Comparison of ENCODE assay signal across 8 cellular contexts in the genomic region with DNA sequence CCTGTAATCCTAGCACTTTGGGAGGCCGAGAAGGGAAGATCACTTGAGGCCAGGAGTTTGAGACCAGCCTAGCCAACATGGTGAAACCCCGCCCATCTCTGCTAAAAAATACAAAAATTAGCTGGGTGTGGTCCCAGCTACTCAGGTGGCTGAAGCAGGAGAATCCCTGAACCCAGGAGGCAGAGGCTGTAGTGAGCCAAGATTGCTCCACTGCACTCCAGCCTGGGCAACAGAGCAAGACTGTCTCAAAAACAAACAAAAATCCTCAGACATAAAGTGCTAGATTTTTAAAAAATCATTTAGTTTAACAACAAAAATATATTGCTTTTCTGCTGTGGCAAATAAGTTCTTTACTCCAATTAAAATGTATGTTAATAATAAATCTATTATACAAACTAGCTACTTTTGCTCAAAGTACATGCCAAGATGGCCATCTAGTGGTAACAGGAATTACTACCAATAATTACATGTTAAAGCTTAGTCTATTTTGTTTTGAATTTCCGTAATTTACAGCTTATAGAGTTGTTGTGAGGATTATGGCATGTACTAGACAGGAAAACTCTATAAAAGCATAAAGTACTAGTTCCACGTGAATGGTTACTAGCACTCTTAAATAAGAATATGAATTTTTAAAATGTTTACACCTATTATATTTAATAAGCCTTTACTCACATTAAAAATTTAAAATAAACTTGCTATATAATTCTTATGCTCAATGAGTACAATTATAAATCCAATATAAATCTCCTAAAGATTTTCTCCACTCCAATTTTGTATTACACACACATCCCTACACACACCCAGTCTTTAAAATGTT. TPM values are rescaled to one million over a fixed set of nuclear protein-coding genes. Genes with fewer than 3 reads are reported as not detected.
A peak's percentile ranks its signal among the peaks of the same experiment; 100 is the strongest.
DNase-seq lines count a peak whose midpoint lies in the region; ATAC-seq and TF ChIP-seq lines count a peak whose summit lies in the region.

No MANE protein-coding gene starts in this region.

- DNase-seq in CD14-positive monocyte (ENCODE audit: low spot score) (no peak), NCI-H526 treated with DMSO at 0.1 percent for 48 hours (lab: John Stamatoyannopoulos, UW) (peak; percentile 31), T47D (ENCODE audit: low read depth in 1 of 2, low spot score in 1 of 2) (peak; percentile 4 to 50), lung (ENCODE audit: low spot score) (no peak)
- DNase-seq in activated T-helper 2 cell treated with anti-CD3 and anti-CD28 coated beads, Interferon-gamma antibody, Interleukin-2, Interleukin-4, amounts not matched to agents 10 μg/mL and 5 μg/mL and 100 μg/mL, durations not matched to agents 14 hours and 24 hours and 36 hours (ENCODE audit: low spot score), result no peak

- H3K27me3 ChIP-seq in lung (ENCODE audit: control insufficient read depth, insufficient read depth), result no peaks in the 10 kb centered on the region

- peak; percentile 93 for TF ChIP-seq CTCF in CD14-positive monocyte (IDR thresholded peaks at IDR 0.05)
- TF ChIP-seq CTCF in lung (IDR thresholded peaks at IDR 0.05; ENCODE audit: control extremely low read depth, extremely low read depth), result peak; percentile 63

- peaks cover 0 to 2% (median 2%) of the 10 kb centered on the region in 3 donors for H3K27me3 Mint-ChIP-seq in CD14-positive monocyte (ENCODE audit: low read depth in 3 of 3)
- H3K27me3 Mint-ChIP-seq in activated T-helper 2 cell treated with anti-CD3 and anti-CD28 coated beads, Interferon-gamma antibody, Interleukin-2, Interleukin-4, amounts not matched to agents 10 μg/mL and 5 μg/mL and 100 μg/mL, durations not matched to agents 14 hours and 24 hours and 36 hours (ENCODE audit: low read depth), result no peaks in the 10 kb centered on the region

- H3K4me3 Mint-ChIP-seq in CD14-positive monocyte, result no peak overlapping the region
- no peak overlapping the region for H3K4me3 Mint-ChIP-seq in activated T-helper 2 cell treated with anti-CD3 and anti-CD28 coated beads, Interferon-gamma antibody, Interleukin-2, Interleukin-4, amounts not matched to agents 10 μg/mL and 5 μg/mL and 100 μg/mL, durations not matched to agents 14 hours and 24 hours and 36 hours (ENCODE audit: low read depth)

- intact Hi-C loops in CD14-positive monocyte (cut with micrococcal nuclease), result no loop called here
- intact Hi-C loops in activated T-helper 2 cell treated with anti-CD3 and anti-CD28 coated beads, Interferon-gamma antibody, Interleukin-2, Interleukin-4, amounts not matched to agents 10 μg/mL and 5 μg/mL and 100 μg/mL, durations not matched to agents 14 hours and 24 hours and 36 hours (cut with micrococcal nuclease), result loop anchor here (2.0 to 5.0 kb wide), 2 partner anchors 54 to 133 kb away; a partner anchor contains a TSS

- H3K4me3 ChIP-seq in lung, result no peak overlapping the region

- peak overlapping the region in 1 of 7 donors; percentile 61 for H3K27ac Mint-ChIP-seq in CD14-positive monocyte
- H3K27ac Mint-ChIP-seq in activated T-helper 2 cell treated with anti-CD3 and anti-CD28 coated beads, Interferon-gamma antibody, Interleukin-2, Interleukin-4, amounts not matched to agents 10 μg/mL and 5 μg/mL and 100 μg/mL, durations not matched to agents 14 hours and 24 hours and 36 hours, result no peak overlapping the region

- peaks cover under 1% of the 10 kb centered on the region in 2 donors for H3K36me3 Mint-ChIP-seq in CD14-positive monocyte
- H3K36me3 Mint-ChIP-seq in activated T-helper 2 cell treated with anti-CD3 and anti-CD28 coated beads, Interferon-gamma antibody, Interleukin-2, Interleukin-4, amounts not matched to agents 10 μg/mL and 5 μg/mL and 100 μg/mL, durations not matched to agents 14 hours and 24 hours and 36 hours (ENCODE audit: low read depth), result peaks cover 20% of the 10 kb centered on the region

- H3K9me3 ChIP-seq in lung (ENCODE audit: control insufficient read depth in 2 of 2, insufficient read depth in 1 of 2, low read length in 1 of 2), result no peaks in the 10 kb centered on the region

- ATAC-seq in GM21723 (IDR thresholded peaks at IDR 0.05; ENCODE audit: unreplicated experiment) (peak; percentile 53), lung (ENCODE audit: insufficient read depth, low FRiP score) (no peak), GM18520 (IDR thresholded peaks at IDR 0.05; ENCODE audit: unreplicated experiment) (no peak), GM18909 (IDR thresholded peaks at IDR 0.05; ENCODE audit: poor library complexity, unreplicated experiment) (no peak)

- H3K27ac ChIP-seq in lung (ENCODE audit: low read depth in 1 of 2, low read length in 1 of 2), result no peak overlapping the region

- no peaks in the 10 kb centered on the region for H3K36me3 ChIP-seq in lung (ENCODE audit: control insufficient read depth in 2 of 2, insufficient read depth in 2 of 2, low read length in 2 of 2)

- no peaks in the 10 kb centered on the region for H3K9me3 Mint-ChIP-seq in CD14-positive monocyte
- H3K9me3 Mint-ChIP-seq in activated T-helper 2 cell treated with anti-CD3 and anti-CD28 coated beads, Interferon-gamma antibody, Interleukin-2, Interleukin-4, amounts not matched to agents 10 μg/mL and 5 μg/mL and 100 μg/mL, durations not matched to agents 14 hours and 24 hours and 36 hours, result no peaks in the 10 kb centered on the region

- no peaks in the 10 kb centered on the region for H3K4me1 ChIP-seq in lung (ENCODE audit: control insufficient read depth in 2 of 2, insufficient read depth in 2 of 2, low read length in 2 of 2)

- WGBS in lung, 2 donors, result 56 to 65% methylated on average over 4 of the region's 4 CpGs

- in situ Hi-C loops in T47D (cut with HindIII; ENCODE audit: low pct_unique_long_range_greater_than_20kb, low sequenced_read_pairs), result no loop called here

- peaks cover 11% of the 10 kb centered on the region for H3K4me1 Mint-ChIP-seq in CD14-positive monocyte
- H3K4me1 Mint-ChIP-seq in activated T-helper 2 cell treated with anti-CD3 and anti-CD28 coated beads, Interferon-gamma antibody, Interleukin-2, Interleukin-4, amounts not matched to agents 10 μg/mL and 5 μg/mL and 100 μg/mL, durations not matched to agents 14 hours and 24 hours and 36 hours (ENCODE audit: low read depth), result peaks cover 34% of the 10 kb centered on the region

RNA-seq across cellular contexts. Expression of a gene that starts 39.0 kb away (rescaled TPM):
- polyA plus RNA-seq in CD14-positive monocyte (10 to 100 TPM; 14.9 to 15.1 TPM), lung (10 to 100 TPM in 1 of 2 donors, 1 to 10 TPM in 1; 6.1 to 12.9 TPM)
- total RNA-seq in lung, result 10 to 100 TPM; 14.3 to 42.8 TPM
- total RNA-seq in activated T-helper 2 cell treated with anti-CD3 and anti-CD28 coated beads, Interferon-gamma antibody, Interleukin-2, Interleukin-4, amounts not matched to agents 10 μg/mL and 5 μg/mL and 100 μg/mL, durations not matched to agents 14 hours and 24 hours and 36 hours, result 69.3 and 69.5 TPM in 2 replicates

RNA-seq across cellular contexts. Expression of a gene that starts 50.5 kb away (rescaled TPM):
- polyA plus RNA-seq in CD14-positive monocyte (under 1 TPM in 1 of 2 donors, not detected in 1; 0.11 TPM), lung (1 to 10 TPM in 1 of 2 donors, under 1 TPM in 1; 0.57 to 1.4 TPM)
- total RNA-seq in lung, result 1 to 10 TPM in 1 of 2 donors, under 1 TPM in 1; 0.82 to 8.6 TPM
- total RNA-seq in activated T-helper 2 cell treated with anti-CD3 and anti-CD28 coated beads, Interferon-gamma antibody, Interleukin-2, Interleukin-4, amounts not matched to agents 10 μg/mL and 5 μg/mL and 100 μg/mL, durations not matched to agents 14 hours and 24 hours and 36 hours, result 8.7 and 9.3 TPM in 2 replicates

Comparison
In these comparisons a context has a peak if more than half of its experiments do, and no peak if none do; other contexts are left out.
1. DNase-seq: peak in NCI-H526 treated with DMSO at 0.1 percent for 48 hours (single experiment) and T47D (2 of 2); none in CD14-positive monocyte (single experiment), lung (single experiment) and activated T-helper 2 cell treated with anti-CD3 and anti-CD28 coated beads, Interferon-gamma antibody, Interleukin-2, Interleukin-4, amounts not matched to agents 10 μg/mL and 5 μg/mL and 100 μg/mL, durations not matched to agents 14 hours and 24 hours and 36 hours (single experiment).